Comparison of ENCODE assay signal across 8 cellular contexts in genomic region chr17:44331249-44331760, GRCh38. TPM values are rescaled to one million over a fixed set of nuclear protein-coding genes. Genes with fewer than 3 reads are reported as not detected.
DNase-seq lines count a peak whose midpoint lies in the region; ATAC-seq and TF ChIP-seq lines count a peak whose summit lies in the region.

No MANE protein-coding gene starts in this region.

- no peak overlapping the region for H2BK120ac ChIP-seq in mesenchymal stem cell (ENCODE audit: low read depth, low read length)

- H2BK15ac ChIP-seq in mesenchymal stem cell (ENCODE audit: low read depth, poor library complexity, severe bottlenecking), result no peak overlapping the region

- no peak overlapping the region for H3K14ac ChIP-seq in mesenchymal stem cell (ENCODE audit: low read length in 2 of 2)

- H3K18ac ChIP-seq in mesenchymal stem cell (ENCODE audit: low read depth in 1 of 2, low read length in 2 of 2), result no peak overlapping the region

- peak; percentile 78 for TF ChIP-seq CTCF in CD4-positive, alpha-beta T cell (IDR thresholded peaks at IDR 0.05)

- no peak overlapping the region for H2AK5ac ChIP-seq in mesenchymal stem cell (ENCODE audit: low read length, severe bottlenecking)

- no peaks in the 10 kb centered on the region for H3K9me3 ChIP-seq in CD4-positive, alpha-beta T cell (ENCODE audit: control insufficient read depth, low read length)
- no peaks in the 10 kb centered on the region for H3K9me3 ChIP-seq in effector memory CD4-positive, alpha-beta T cell (ENCODE audit: control insufficient read depth, low read length)
- no peaks in the 10 kb centered on the region for H3K9me3 ChIP-seq in mesenchymal stem cell (ENCODE audit: control insufficient read depth, low read length)

- H2AFZ ChIP-seq in mesenchymal stem cell (ENCODE audit: low read depth, low read length), result no peak overlapping the region

- WGBS in mesenchymal stem cell, result 0% methylated on average over 4 of the region's 7 CpGs

- intact Hi-C loops in CD4-positive, alpha-beta T cell (cut with DNase I, micrococcal nuclease), result loop anchor here (1.0 to 5.0 kb wide), 3 partner anchors 121 to 190 kb away; partner anchors contain the start of gene HROB (in 2 of the 2)

- no peaks in the 10 kb centered on the region for H3K36me3 Mint-ChIP-seq in CD4-positive, alpha-beta T cell (ENCODE audit: low read depth)
- peaks cover 2% of the 10 kb centered on the region for H3K36me3 Mint-ChIP-seq in activated CD8-positive, alpha-beta T cell treated with anti-CD3 and anti-CD28 coated beads, Interleukin-2, amount 10 ng/mL, durations not matched to agents 7 days and 5 days (ENCODE audit: low read depth)

- no peaks in the 10 kb centered on the region for H3K27me3 ChIP-seq in CD4-positive, alpha-beta T cell (ENCODE audit: control insufficient read depth, insufficient read depth, low read length)
- H3K27me3 ChIP-seq in effector memory CD4-positive, alpha-beta T cell (replicated peaks; ENCODE audit: control insufficient read depth, insufficient read depth, low read length, poor library complexity, severe bottlenecking), result no peaks in the 10 kb centered on the region
- H3K27me3 ChIP-seq in mesenchymal stem cell (ENCODE audit: control insufficient read depth in 1 of 2, insufficient read depth in 1 of 2, low read length in 2 of 2), result peaks cover 0 to 7% of the 10 kb centered on the region in 2 experiments

- H3K4me1 Mint-ChIP-seq in CD4-positive, alpha-beta T cell (ENCODE audit: low read depth), result peaks cover 17% of the 10 kb centered on the region
- H3K4me1 Mint-ChIP-seq in activated CD8-positive, alpha-beta T cell treated with anti-CD3 and anti-CD28 coated beads, Interleukin-2, amount 10 ng/mL, durations not matched to agents 7 days and 5 days (ENCODE audit: low read depth), result peaks cover 18% of the 10 kb centered on the region
- H3K4me1 Mint-ChIP-seq in stimulated activated naive CD8-positive, alpha-beta T cell treated with anti-CD3 and anti-CD28 coated beads, Interleukin-15, amount 100 ng/mL, for 72 hours, result peaks cover 14% of the 10 kb centered on the region

- H3K27ac ChIP-seq in CD4-positive, alpha-beta T cell (ENCODE audit: low read depth, low read length), result no peak overlapping the region
- H3K27ac ChIP-seq in effector memory CD4-positive, alpha-beta T cell (ENCODE audit: insufficient read depth, low read length, poor library complexity, severe bottlenecking), result no peak overlapping the region
- H3K27ac ChIP-seq in mesenchymal stem cell (ENCODE audit: low read length, poor library complexity, severe bottlenecking), result no peak overlapping the region

- H3K4me3 ChIP-seq in effector memory CD4-positive, alpha-beta T cell (ENCODE audit: insufficient read depth, low read depth, low read length, poor library complexity, severe bottlenecking), result no peak overlapping the region
- no peak overlapping the region for H3K4me3 ChIP-seq in mesenchymal stem cell (ENCODE audit: insufficient read depth in 1 of 2, low read depth in 1 of 2, low read length in 2 of 2)

- CTCF ChIA-PET in CD4-positive, alpha-beta T cell (lab: Charles Lee), result interaction anchor here (0.6 to 3.3 kb wide), 10 partner anchors 14 to 208 kb away, joined by 3 to 33 read pairs (median 6); partner anchors contain the start of genes GRN, HDAC5, TMUB2 and UBTF
- CTCF ChIA-PET in activated CD8-positive, alpha-beta T cell treated with anti-CD3 and anti-CD28 coated beads, Interleukin-2, amount 10 ng/mL, durations not matched to agents 7 days and 5 days (lab: Charles Lee), result interaction anchor here (0.6 to 7.9 kb wide), 26 partner anchors 10 to 443 kb away, joined by 3 to 70 read pairs (median 4); partner anchors contain the start of genes FAM171A2, GRN, HDAC5 and HROB

- H3K79me1 ChIP-seq in mesenchymal stem cell (replicated peaks; ENCODE audit: low read length, poor library complexity, severe bottlenecking), result no peaks in the 10 kb centered on the region

- ATAC-seq in CD4-positive, alpha-beta T cell (ENCODE audit: poor library complexity), result peak; percentile 17
- peak; percentile 42 for ATAC-seq in activated CD8-positive, alpha-beta T cell treated with anti-CD3 and anti-CD28 coated beads, Interleukin-2, amount 10 ng/mL, durations not matched to agents 7 days and 5 days
- peak; percentile 62 for ATAC-seq in stimulated activated naive CD8-positive, alpha-beta T cell treated with anti-CD3 and anti-CD28 coated beads, Interleukin-15, amount 100 ng/mL, for 72 hours
- no peak for ATAC-seq in GM21529 (IDR thresholded peaks at IDR 0.05; ENCODE audit: unreplicated experiment)

- H3K23ac ChIP-seq in mesenchymal stem cell (ENCODE audit: low read length in 2 of 2), result no peak overlapping the region

- peaks cover 5% of the 10 kb centered on the region for H3K4me1 ChIP-seq in effector memory CD4-positive, alpha-beta T cell (ENCODE audit: control insufficient read depth, insufficient read depth, low read length, poor library complexity, severe bottlenecking)
- peaks cover 10% of the 10 kb centered on the region for H3K4me1 ChIP-seq in mesenchymal stem cell (ENCODE audit: control insufficient read depth, insufficient read depth, low read depth, low read length)

- no peak overlapping the region for H4K8ac ChIP-seq in mesenchymal stem cell (ENCODE audit: low read length)

- no peak overlapping the region for H3K9ac ChIP-seq in mesenchymal stem cell (ENCODE audit: low read length)

- no peak overlapping the region for H3K4ac ChIP-seq in mesenchymal stem cell (ENCODE audit: low read depth in 1 of 2, low read length in 2 of 2)

- H3K27me3 Mint-ChIP-seq in CD4-positive, alpha-beta T cell, result no peaks in the 10 kb centered on the region
- no peaks in the 10 kb centered on the region for H3K27me3 Mint-ChIP-seq in activated CD8-positive, alpha-beta T cell treated with anti-CD3 and anti-CD28 coated beads, Interleukin-2, amount 10 ng/mL, durations not matched to agents 7 days and 5 days (ENCODE audit: low read depth)
- H3K27me3 Mint-ChIP-seq in stimulated activated naive CD8-positive, alpha-beta T cell treated with anti-CD3 and anti-CD28 coated beads, Interleukin-15, amount 100 ng/mL, for 72 hours, result no peaks in the 10 kb centered on the region

- H3K4me2 ChIP-seq in mesenchymal stem cell (ENCODE audit: low read length, poor library complexity, severe bottlenecking), result no peak overlapping the region

- H3K9me3 Mint-ChIP-seq in CD4-positive, alpha-beta T cell, result no peaks in the 10 kb centered on the region
- no peaks in the 10 kb centered on the region for H3K9me3 Mint-ChIP-seq in activated CD8-positive, alpha-beta T cell treated with anti-CD3 and anti-CD28 coated beads, Interleukin-2, amount 10 ng/mL, durations not matched to agents 7 days and 5 days (ENCODE audit: insufficient read depth)
- no peaks in the 10 kb centered on the region for H3K9me3 Mint-ChIP-seq in stimulated activated naive CD8-positive, alpha-beta T cell treated with anti-CD3 and anti-CD28 coated beads, Interleukin-15, amount 100 ng/mL, for 72 hours

- no peak overlapping the region for H4K91ac ChIP-seq in mesenchymal stem cell (ENCODE audit: low read length)

- no peak overlapping the region for H2BK5ac ChIP-seq in mesenchymal stem cell (ENCODE audit: low read depth, low read length, poor library complexity, severe bottlenecking)

- H3K4me3 Mint-ChIP-seq in CD4-positive, alpha-beta T cell, result no peak overlapping the region
- H3K4me3 Mint-ChIP-seq in activated CD8-positive, alpha-beta T cell treated with anti-CD3 and anti-CD28 coated beads, Interleukin-2, amount 10 ng/mL, durations not matched to agents 7 days and 5 days, result no peak overlapping the region
- no peak overlapping the region for H3K4me3 Mint-ChIP-seq in stimulated activated naive CD8-positive, alpha-beta T cell treated with anti-CD3 and anti-CD28 coated beads, Interleukin-15, amount 100 ng/mL, for 72 hours

- H2BK12ac ChIP-seq in mesenchymal stem cell (ENCODE audit: low read length in 2 of 2), result no peak overlapping the region

- no peaks in the 10 kb centered on the region for H3K36me3 ChIP-seq in effector memory CD4-positive, alpha-beta T cell (ENCODE audit: control insufficient read depth, insufficient read depth, low read length)
- H3K36me3 ChIP-seq in mesenchymal stem cell (ENCODE audit: control insufficient read depth in 1 of 2, insufficient read depth in 2 of 2, low read depth in 1 of 2, low read length in 2 of 2), result no peaks in the 10 kb centered on the region

- H3K27ac Mint-ChIP-seq in CD4-positive, alpha-beta T cell, result peak overlapping the region; percentile 43
- H3K27ac Mint-ChIP-seq in activated CD8-positive, alpha-beta T cell treated with anti-CD3 and anti-CD28 coated beads, Interleukin-2, amount 10 ng/mL, durations not matched to agents 7 days and 5 days, result peak overlapping the region; percentile 49
- no peak overlapping the region for H3K27ac Mint-ChIP-seq in stimulated activated naive CD8-positive, alpha-beta T cell treated with anti-CD3 and anti-CD28 coated beads, Interleukin-15, amount 100 ng/mL, for 72 hours

- peak; percentile 48 to 62 (median 57) for DNase-seq in CD4-positive, alpha-beta T cell
- peak; percentile 94 for DNase-seq in HT-29 (ENCODE audit: low spot score)
- DNase-seq in NCI-H82 treated with DMSO at 0.1 percent for 48 hours (lab: John Stamatoyannopoulos, UW; ENCODE audit: unreplicated experiment), result peak; percentile 77
- DNase-seq in activated CD8-positive, alpha-beta T cell treated with anti-CD3 and anti-CD28 coated beads, Interleukin-2, amount 10 ng/mL, durations not matched to agents 7 days and 5 days, result peak; percentile 87
- DNase-seq in effector memory CD4-positive, alpha-beta T cell, result peak; percentile 46 to 59 (median 51)
- peak; percentile 81 for DNase-seq in mesenchymal stem cell
- peak; percentile 71 to 75 for DNase-seq in stimulated activated naive CD8-positive, alpha-beta T cell treated with anti-CD3 and anti-CD28 coated beads, Interleukin-15, amount 100 ng/mL, for 72 hours

- POLR2A ChIA-PET in CD4-positive, alpha-beta T cell (lab: Charles Lee), result interaction anchor here (0.7 to 2.8 kb wide), 3 partner anchors 111 to 265 kb away, joined by 3 to 16 read pairs (median 7); partner anchors contain the start of gene LSM12
- POLR2A ChIA-PET in activated CD8-positive, alpha-beta T cell treated with anti-CD3 and anti-CD28 coated beads, Interleukin-2, amount 10 ng/mL, durations not matched to agents 7 days and 5 days (lab: Charles Lee), result interaction anchor here (1.2 to 2.2 kb wide), 3 partner anchors 14 to 129 kb away, joined by 4 to 11 read pairs (median 7); partner anchors contain the start of gene GRN

RNA-seq across cellular contexts. Expression of gene SLC25A39, which starts 6.7 kb away (rescaled TPM):
- 10 to 100 TPM; 55.5 to 65.5 TPM for total RNA-seq in CD4-positive, alpha-beta T cell
- 387 and 399 TPM in 2 replicates for total RNA-seq in HT-29 (2014; rRNA removed; shearing (Covaris generic))
- total RNA-seq in activated CD8-positive, alpha-beta T cell treated with anti-CD3 and anti-CD28 coated beads, Interleukin-2, amount 10 ng/mL, durations not matched to agents 7 days and 5 days, result 100 to 1,000 TPM; 140 to 141 TPM
- 67.0 TPM for polyA plus RNA-seq in mesenchymal stem cell (2013, experiment 1 of 2)
- 68.4 TPM for polyA plus RNA-seq in mesenchymal stem cell (2013, experiment 2 of 2)

RNA-seq across cellular contexts. Expression of gene GRN, which starts 13.8 kb away (rescaled TPM):
- 10 to 100 TPM; 15.3 to 16.1 TPM for total RNA-seq in CD4-positive, alpha-beta T cell
- total RNA-seq in HT-29 (2014; rRNA removed; shearing (Covaris generic)), result 637 and 715 TPM in 2 replicates
- 10 to 100 TPM; 45.6 to 46.7 TPM for total RNA-seq in activated CD8-positive, alpha-beta T cell treated with anti-CD3 and anti-CD28 coated beads, Interleukin-2, amount 10 ng/mL, durations not matched to agents 7 days and 5 days
- 475 TPM for polyA plus RNA-seq in mesenchymal stem cell (2013, experiment 1 of 2)
- polyA plus RNA-seq in mesenchymal stem cell (2013, experiment 2 of 2), result 458 TPM

RNA-seq across cellular contexts. Expression of gene RUNDC3A, which starts 22.9 kb away (rescaled TPM):
- not detected for total RNA-seq in CD4-positive, alpha-beta T cell
- total RNA-seq in HT-29 (2014; rRNA removed; shearing (Covaris generic)), result 0.16 and 0.36 TPM in 2 replicates
- under 1 TPM in 1 of 2 experiments, not detected in 1; 0.18 TPM for total RNA-seq in activated CD8-positive, alpha-beta T cell treated with anti-CD3 and anti-CD28 coated beads, Interleukin-2, amount 10 ng/mL, durations not matched to agents 7 days and 5 days
- 0.12 TPM for polyA plus RNA-seq in mesenchymal stem cell (2013, experiment 1 of 2)
- 0.10 TPM for polyA plus RNA-seq in mesenchymal stem cell (2013, experiment 2 of 2)

RNA-seq across cellular contexts. Expression of gene FAM171A2, which starts 32.3 kb away (rescaled TPM):
- total RNA-seq in CD4-positive, alpha-beta T cell, result under 1 TPM; 0.08 to 0.19 TPM
- 2.1 and 3.0 TPM in 2 replicates for total RNA-seq in HT-29 (2014; rRNA removed; shearing (Covaris generic))
- total RNA-seq in activated CD8-positive, alpha-beta T cell treated with anti-CD3 and anti-CD28 coated beads, Interleukin-2, amount 10 ng/mL, durations not matched to agents 7 days and 5 days, result under 1 TPM; 0.37 to 0.45 TPM
- 5.8 TPM for polyA plus RNA-seq in mesenchymal stem cell (2013, experiment 1 of 2)
- 5.3 TPM for polyA plus RNA-seq in mesenchymal stem cell (2013, experiment 2 of 2)

RNA-seq across cellular contexts. Expression of gene ITGA2B, which starts 58.1 kb away (rescaled TPM):
- total RNA-seq in CD4-positive, alpha-beta T cell, result under 1 TPM; 0.85 to 0.87 TPM
- 0.05 TPM in 1 of 2 replicates, not detected in the other for total RNA-seq in HT-29 (2014; rRNA removed; shearing (Covaris generic))
- total RNA-seq in activated CD8-positive, alpha-beta T cell treated with anti-CD3 and anti-CD28 coated beads, Interleukin-2, amount 10 ng/mL, durations not matched to agents 7 days and 5 days, result under 1 TPM; 0.39 to 0.82 TPM
- polyA plus RNA-seq in mesenchymal stem cell (2013, experiment 1 of 2), result 0.10 TPM
- polyA plus RNA-seq in mesenchymal stem cell (2013, experiment 2 of 2), result 0.14 TPM

Comparison
In these comparisons a context has a peak if more than half of its experiments do, and no peak if none do; other contexts are left out.
1. H3K27ac Mint-ChIP-seq: peak in CD4-positive, alpha-beta T cell (single experiment) and activated CD8-positive, alpha-beta T cell treated with anti-CD3 and anti-CD28 coated beads, Interleukin-2, amount 10 ng/mL, durations not matched to agents 7 days and 5 days (single experiment); none in stimulated activated naive CD8-positive, alpha-beta T cell treated with anti-CD3 and anti-CD28 coated beads, Interleukin-15, amount 100 ng/mL, for 72 hours (0 of 2).
2. RNA of gene GRN, which starts 13.8 kb away (total RNA-seq): 637 to 715 TPM in HT-29; 45.6 to 46.7 TPM in activated CD8-positive, alpha-beta T cell treated with anti-CD3 and anti-CD28 coated beads, Interleukin-2, amount 10 ng/mL, durations not matched to agents 7 days and 5 days and 15.3 to 16.1 TPM in CD4-positive, alpha-beta T cell; every median in the first group is over 10 times any median in the second.
3. Peak in every context shown above with its lines, with median percentiles within 50 percentile points of each other: DNase-seq.